ENCODE assay signal across 29 cellular contexts in genomic region chr5:143624465-143624864, GRCh38.
"Had no signal": no experiment of that assay in that cellular context is flagged by ENCODE, and none has a peak within 500 bp of the region (broad histone marks: within the 10 kb centered on the region; RNA-seq: fewer than 3 reads in every experiment).

No MANE protein-coding gene starts in this region.

- H3K4me3 Mint-ChIP-seq: activated B cell treated with CpG ODN at 0.5 μM for 24 hours; activated CD8-positive, alpha-beta T cell treated with anti-CD3 and anti-CD28 coated beads for 36 hours; activated naive CD8-positive, alpha-beta T cell treated with anti-CD3 and anti-CD28 coated beads, Interleukin-2, amount 10 ng/mL, durations not matched to agents 7 days and 5 days; T-cell had no signal

- H3K9me3 ChIP-seq: adrenal gland, breast epithelium had no signal

- H3K27me3 Mint-ChIP-seq: activated B cell treated with CpG ODN at 0.5 μM for 24 hours had no signal

- H3K27ac ChIP-seq: adrenal gland, breast epithelium, SK-N-MC had no signal

- H3K4me1 Mint-ChIP-seq: activated B cell treated with CpG ODN at 0.5 μM for 24 hours; activated naive CD8-positive, alpha-beta T cell treated with anti-CD3 and anti-CD28 coated beads, Interleukin-2, amount 10 ng/mL, durations not matched to agents 7 days and 5 days; T-cell had no signal

- H3K36me3 ChIP-seq: adrenal gland, breast epithelium had no signal

- H3K4me3 ChIP-seq: adrenal gland, breast epithelium, SK-N-MC had no signal

- H3K27me3 ChIP-seq: adrenal gland, breast epithelium had no signal

- DNase-seq: activated B cell treated with CpG ODN at 0.5 μM for 24 hours; activated CD4-positive, alpha-beta T cell treated with anti-CD3 and anti-CD28 coated beads for 1 hour; activated CD4-positive, alpha-beta T cell treated with anti-CD3 and anti-CD28 coated beads, Interleukin-2, amount 50 U/mL, for 1 hour; activated CD8-positive, alpha-beta memory T cell treated with anti-CD3 and anti-CD28 coated beads, Interleukin-2, amount 50 U/mL, for 4 hours; activated CD8-positive, alpha-beta T cell treated with anti-CD3 and anti-CD28 coated beads for 36 hours; activated naive CD4-positive, alpha-beta T cell treated with anti-CD3 and anti-CD28 coated beads, Interleukin-2, amount 50 U/mL, for 16 hours; activated naive CD8-positive, alpha-beta T cell treated with anti-CD3 and anti-CD28 coated beads, Interleukin-2, amount 10 ng/mL, durations not matched to agents 7 days and 5 days; adrenal gland; anterior cingulate cortex; caudate nucleus; Kasumi-1; NCI-H1092; NCI-H1417; NCI-H1694; NCI-H2029; NCI-H2107; NCI-H2171 treated with DMSO at 0.1 percent for 48 hours; NCI-H226; NCI-H526; NCI-H774; OCI-M1; RPMI8226; T-cell; T-helper 2 cell; T1000 had no signal

- H3K36me3 Mint-ChIP-seq: activated naive CD8-positive, alpha-beta T cell treated with anti-CD3 and anti-CD28 coated beads, Interleukin-2, amount 10 ng/mL, durations not matched to agents 7 days and 5 days; T-cell had no signal

- H3K4me1 ChIP-seq: adrenal gland, breast epithelium had no signal

- ATAC-seq: activated CD8-positive, alpha-beta T cell treated with anti-CD3 and anti-CD28 coated beads for 36 hours; Panc1; Right ventricle myocardium inferior; T-cell had no signal

- H3K27ac Mint-ChIP-seq: activated B cell treated with CpG ODN at 0.5 μM for 24 hours; activated CD8-positive, alpha-beta T cell treated with anti-CD3 and anti-CD28 coated beads for 36 hours; activated naive CD8-positive, alpha-beta T cell treated with anti-CD3 and anti-CD28 coated beads, Interleukin-2, amount 10 ng/mL, durations not matched to agents 7 days and 5 days; T-cell had no signal
